21 cellular contexts compared by ENCODE assay signal in the genomic region with DNA sequence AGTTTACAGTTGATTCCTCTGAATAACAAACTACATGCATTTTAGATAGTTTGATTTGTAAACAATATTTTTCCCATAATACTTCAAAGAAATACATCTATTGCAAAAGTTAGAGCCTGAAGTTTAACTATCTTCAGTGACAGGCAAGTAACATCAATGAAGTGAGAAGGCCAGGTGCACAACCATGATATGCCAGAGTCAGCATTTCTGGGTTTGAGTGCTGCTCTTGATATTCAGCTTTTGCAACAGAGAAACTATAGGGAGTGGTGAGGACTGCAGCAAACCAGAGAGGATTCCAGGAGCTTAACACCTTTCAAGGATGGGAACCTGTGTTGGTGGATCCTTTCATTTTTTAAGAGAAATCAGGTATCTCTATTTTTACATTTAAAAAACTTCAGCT.
DNase-seq lines count a peak whose midpoint lies in the region; ATAC-seq and TF ChIP-seq lines count a peak whose summit lies in the region.
"Had no signal": no experiment of that assay in that cellular context is flagged by ENCODE, and none has a peak within 500 bp of the region (broad histone marks: within the 10 kb centered on the region; RNA-seq: fewer than 3 reads in every experiment).

No MANE protein-coding gene starts in this region.

- no peak overlapping the region for H3K4ac ChIP-seq in IMR-90 (ENCODE audit: low read depth, low read length)

- H3K4me3 ChIP-seq in IMR-90 (ENCODE audit: insufficient read depth, low read depth, low read length), result no peak overlapping the region
- no peak overlapping the region for H3K4me3 ChIP-seq in upper lobe of left lung
- H3K4me3 ChIP-seq: BLaER1 treated with 17β-estradiol and CSF1 and Interleukin-3, amounts not matched to agents 10 nM and 100 nM; HAP-1 had no signal

- H3K4me2 ChIP-seq in IMR-90 (ENCODE audit: low read depth, low read length), result no peak overlapping the region
- H3K4me2 ChIP-seq: BLaER1 treated with 17β-estradiol and CSF1 and Interleukin-3, amounts not matched to agents 10 nM and 100 nM had no signal

- no peak for TF ChIP-seq POLR2A in IMR-90 (IDR thresholded peaks at IDR 0.05; ENCODE audit: low read depth, low read length)
- no peak for TF ChIP-seq POLR2A in upper lobe of left lung (IDR thresholded peaks at IDR 0.05)

- no peak overlapping the region for H3K18ac ChIP-seq in IMR-90 (ENCODE audit: low read depth, low read length)

- H2BK20ac ChIP-seq in IMR-90 (ENCODE audit: low read depth, low read length), result no peak overlapping the region

- no peak for TF ChIP-seq RAD21 in IMR-90 (IDR thresholded peaks at IDR 0.05; ENCODE audit: low read length)

- DNase-seq in activated CD4-positive, alpha-beta T cell treated with anti-CD3 and anti-CD28 coated beads, Interleukin-2, amount 10 ng/mL, durations not matched to agents 24 days and 14 days, result peak; percentile 20
- no peak for DNase-seq in activated CD4-positive, alpha-beta T cell treated with anti-CD3 and anti-CD28 coated beads for 48 hours
- DNase-seq in IMR-90 (no peak), RPMI8226 (peak; percentile 20), NCI-H524 treated with DMSO at 0.1 percent for 48 hours (lab: John Stamatoyannopoulos, UW) (no peak), upper lobe of left lung (no peak), NCI-H2196 (lab: John Stamatoyannopoulos, UW; ENCODE audit: unreplicated experiment) (no peak)
- DNase-seq: ACHN; AML-193; BE2C; Calu3; CD4-positive, alpha-beta memory T cell; COR-L47; DMS53; DMS79 treated with DMSO at 0.1 percent for 48 hours; GF-D8; GOT3; HFFc6 had no signal

- H3K27ac ChIP-seq in IMR-90 (ENCODE audit: insufficient read depth, low read length), result no peak overlapping the region
- no peak overlapping the region for H3K27ac ChIP-seq in upper lobe of left lung
- H3K27ac ChIP-seq: 22Rv1; BLaER1 treated with 17β-estradiol and CSF1 and Interleukin-3, amounts not matched to agents 10 nM and 100 nM had no signal

- H3K56ac ChIP-seq in IMR-90 (ENCODE audit: extremely low read depth, insufficient read depth, low read length), result no peak overlapping the region

- H4K8ac ChIP-seq in IMR-90 (ENCODE audit: low read depth in 2 of 2, low read length in 2 of 2), result no peak overlapping the region

- H2BK120ac ChIP-seq in IMR-90 (ENCODE audit: low read depth, low read length), result no peak overlapping the region

- no peak overlapping the region for H3K27ac Mint-ChIP-seq in activated CD4-positive, alpha-beta T cell treated with anti-CD3 and anti-CD28 coated beads, Interleukin-2, amount 10 ng/mL, durations not matched to agents 24 days and 14 days
- H3K27ac Mint-ChIP-seq: CD4-positive, alpha-beta memory T cell; HFFc6 had no signal

- H3K9me3 ChIP-seq in IMR-90 (ENCODE audit: control insufficient read depth, insufficient read depth, low read length) (no peaks in the 10 kb centered on the region), upper lobe of left lung (peaks cover 0 to 2% (median 0%) of the 10 kb centered on the region in 4 donors)
- H3K9me3 ChIP-seq: BE2C, HAP-1 had no signal

- H2AK9ac ChIP-seq in IMR-90 (replicated peaks; ENCODE audit: low read depth, low read length, poor library complexity), result no peak overlapping the region

- H3K79me1 ChIP-seq in IMR-90 (ENCODE audit: low read depth in 1 of 2, low read length in 2 of 2), result no peaks in the 10 kb centered on the region

- TF ChIP-seq CTCF in IMR-90 (conservative IDR thresholded peaks at IDR 0.05; ENCODE audit: low read depth, low read length), result no peak
- no peak for TF ChIP-seq CTCF in upper lobe of left lung (IDR thresholded peaks at IDR 0.05)

- no peak overlapping the region for H2AFZ ChIP-seq in IMR-90 (replicated peaks; ENCODE audit: low read length, poor library complexity)

- POLR2A ChIA-PET in IMR-90 (lab: Charles Lee; ENCODE audit: unreplicated experiment), result no interaction called here

- intact Hi-C loops in activated CD4-positive, alpha-beta T cell treated with anti-CD3 and anti-CD28 coated beads, Interleukin-2, amount 10 ng/mL, durations not matched to agents 24 days and 14 days (cut with micrococcal nuclease), result no loop called here
- intact Hi-C loops in IMR-90 (cut with micrococcal nuclease), result no loop called here

- no peak overlapping the region for H4K5ac ChIP-seq in IMR-90 (ENCODE audit: low read depth, low read length)

- in situ Hi-C loops in IMR-90 (cut with MboI; ENCODE audit: low sequenced_read_pairs), result no loop called here

- no peaks in the 10 kb centered on the region for H4K20me1 ChIP-seq in IMR-90 (ENCODE audit: insufficient read depth, low read length)
- H4K20me1 ChIP-seq: BLaER1 treated with 17β-estradiol and CSF1 and Interleukin-3, amounts not matched to agents 10 nM and 100 nM had no signal

- H3K9me3 Mint-ChIP-seq in activated CD4-positive, alpha-beta T cell treated with anti-CD3 and anti-CD28 coated beads, Interleukin-2, amount 10 ng/mL, durations not matched to agents 24 days and 14 days, result no peaks in the 10 kb centered on the region
- H3K9me3 Mint-ChIP-seq: HFFc6 had no signal

- no peak overlapping the region for H3K23ac ChIP-seq in IMR-90 (ENCODE audit: low read depth, low read length)

- no peak overlapping the region for H2AK5ac ChIP-seq in IMR-90 (ENCODE audit: low read depth, low read length)

- no peak overlapping the region for H3K9ac ChIP-seq in IMR-90 (ENCODE audit: low read depth, low read length)
- H3K9ac ChIP-seq: BLaER1 treated with 17β-estradiol and CSF1 and Interleukin-3, amounts not matched to agents 10 nM and 100 nM had no signal

- H3K27me3 ChIP-seq in IMR-90 (ENCODE audit: control insufficient read depth, insufficient read depth, low read length), result no peaks in the 10 kb centered on the region
- no peaks in the 10 kb centered on the region for H3K27me3 ChIP-seq in upper lobe of left lung
- H3K27me3 ChIP-seq: BE2C; BLaER1 treated with 17β-estradiol and CSF1 and Interleukin-3, amounts not matched to agents 10 nM and 100 nM had no signal

- no peak for TF ChIP-seq EP300 in upper lobe of left lung (IDR thresholded peaks at IDR 0.05)

- H3K36me3 ChIP-seq in IMR-90 (ENCODE audit: control insufficient read depth, insufficient read depth, low read length) (no peaks in the 10 kb centered on the region), upper lobe of left lung (no peaks in the 10 kb centered on the region)
- H3K36me3 ChIP-seq: BE2C; BLaER1 treated with 17β-estradiol and CSF1 and Interleukin-3, amounts not matched to agents 10 nM and 100 nM; HAP-1 had no signal

- H3K4me1 Mint-ChIP-seq in activated CD4-positive, alpha-beta T cell treated with anti-CD3 and anti-CD28 coated beads, Interleukin-2, amount 10 ng/mL, durations not matched to agents 24 days and 14 days, result no peaks in the 10 kb centered on the region
- H3K4me1 Mint-ChIP-seq: CD4-positive, alpha-beta memory T cell had no signal

- dilution Hi-C loops in IMR-90 (cut with HindIII; ENCODE audit: low sequenced_read_pairs, unreplicated experiment), result no loop called here

- no peaks in the 10 kb centered on the region for H3K27me3 Mint-ChIP-seq in activated CD4-positive, alpha-beta T cell treated with anti-CD3 and anti-CD28 coated beads, Interleukin-2, amount 10 ng/mL, durations not matched to agents 24 days and 14 days
- H3K27me3 Mint-ChIP-seq: CD4-positive, alpha-beta memory T cell had no signal

- no peaks in the 10 kb centered on the region for H3K9me1 ChIP-seq in IMR-90 (ENCODE audit: insufficient read depth, low read length)

- CTCF ChIA-PET in IMR-90 (lab: Yijun Ruan, JAX), result no interaction called here

- H4K91ac ChIP-seq in IMR-90 (ENCODE audit: insufficient read depth, low read depth, low read length), result no peak overlapping the region

- BruUV-seq in IMR-90 (replicated peaks; lab: Mats Ljungman, UMichigan), result no TSS peak

- no peak overlapping the region for H2BK15ac ChIP-seq in IMR-90 (ENCODE audit: low read depth, low read length)

- H3K4me3 Mint-ChIP-seq in activated CD4-positive, alpha-beta T cell treated with anti-CD3 and anti-CD28 coated beads, Interleukin-2, amount 10 ng/mL, durations not matched to agents 24 days and 14 days, result no peak overlapping the region
- H3K4me3 Mint-ChIP-seq: CD4-positive, alpha-beta memory T cell; HFFc6 had no signal

- no peaks in the 10 kb centered on the region for H3K4me1 ChIP-seq in IMR-90 (ENCODE audit: control insufficient read depth, insufficient read depth, low read length)
- no peaks in the 10 kb centered on the region for H3K4me1 ChIP-seq in upper lobe of left lung
- H3K4me1 ChIP-seq: BE2C, HAP-1 had no signal

- no peak overlapping the region for H2BK5ac ChIP-seq in IMR-90 (ENCODE audit: low read depth, low read length, poor library complexity, severe bottlenecking)

- ATAC-seq in IMR-90 (ENCODE audit: low read depth) (no peak), upper lobe of left lung (ENCODE audit: low FRiP score in 2 of 2) (no peak)

- no peaks in the 10 kb centered on the region for H3K36me3 Mint-ChIP-seq in activated CD4-positive, alpha-beta T cell treated with anti-CD3 and anti-CD28 coated beads, Interleukin-2, amount 10 ng/mL, durations not matched to agents 24 days and 14 days (ENCODE audit: low read depth)
- H3K36me3 Mint-ChIP-seq: CD4-positive, alpha-beta memory T cell had no signal

- H3K14ac ChIP-seq in IMR-90 (replicated peaks; ENCODE audit: low read depth, low read length), result no peak overlapping the region

TF ChIP-seq in IMR-90, 13 proteins besides CTCF, POLR2A, EP300 and RAD21:
- no peak for TF ChIP-seq FOS (IDR thresholded peaks at IDR 0.05; ENCODE audit: low read depth, low read length)
- peak; percentile 8; the same call in 1 of the 2 replicates for TF ChIP-seq MAFK (IDR thresholded peaks at IDR 0.05; ENCODE audit: low read depth, low read length)
TF ChIP-seq in IMR-90: peak in this region for 1.

Comparison
In these comparisons a context has a peak if more than half of its experiments do, and no peak if none do; other contexts are left out.
1. DNase-seq: peak in activated CD4-positive, alpha-beta T cell treated with anti-CD3 and anti-CD28 coated beads, Interleukin-2, amount 10 ng/mL, durations not matched to agents 24 days and 14 days (single experiment) and RPMI8226 (single experiment); none in activated CD4-positive, alpha-beta T cell treated with anti-CD3 and anti-CD28 coated beads for 48 hours (single experiment), IMR-90 (single experiment), NCI-H524 treated with DMSO at 0.1 percent for 48 hours (single experiment), upper lobe of left lung (0 of 2) and NCI-H2196 (single experiment).